Comparison of ENCODE assay signal across 21 cellular contexts in genomic region chr19:50796128-50796633, GRCh38. TPM values are rescaled to one million over a fixed set of nuclear protein-coding genes. Genes with fewer than 3 reads are reported as not detected.
A peak's percentile ranks its signal among the peaks of the same experiment; 100 is the strongest.
DNase-seq lines count a peak whose midpoint lies in the region; ATAC-seq and TF ChIP-seq lines count a peak whose summit lies in the region.
"Had no signal": no experiment of that assay in that cellular context is flagged by ENCODE, and none has a peak within 500 bp of the region (broad histone marks: within the 10 kb centered on the region; RNA-seq: fewer than 3 reads in every experiment).

No MANE protein-coding gene starts in this region.

- H3K27ac Mint-ChIP-seq in T-helper 17 cell (no peak overlapping the region), Calu3 (ENCODE audit: unreplicated experiment) (no peak overlapping the region), progenitor cell of endocrine pancreas (no peak overlapping the region), mesothelial cell of epicardium (no peak overlapping the region)
- H3K27ac Mint-ChIP-seq: activated CD4-positive, alpha-beta memory T cell treated with anti-CD3 and anti-CD28 coated beads, Interleukin-2, amount 10 ng/mL, durations not matched to agents 7 days and 5 days; activated naive CD8-positive, alpha-beta T cell; CD4-positive, CD25-positive, alpha-beta regulatory T cell; T-helper 1 cell treated with Interleukin-12 subunit alpha and Interleukin-12 subunit beta and Interleukin-4 antibody, amounts not matched to agents 30 μg/mL and 1 μg/mL, for 36 hours had no signal

- H3K27me3 Mint-ChIP-seq in T-helper 17 cell (no peaks in the 10 kb centered on the region), Calu3 (ENCODE audit: unreplicated experiment) (peaks cover 7% of the 10 kb centered on the region), progenitor cell of endocrine pancreas (peaks cover under 1% of the 10 kb centered on the region), mesothelial cell of epicardium (ENCODE audit: low read depth) (no peaks in the 10 kb centered on the region)
- H3K27me3 Mint-ChIP-seq: activated CD4-positive, alpha-beta memory T cell treated with anti-CD3 and anti-CD28 coated beads, Interleukin-2, amount 10 ng/mL, durations not matched to agents 7 days and 5 days; activated naive CD8-positive, alpha-beta T cell; CD4-positive, CD25-positive, alpha-beta regulatory T cell; naive thymus-derived CD4-positive, alpha-beta T cell had no signal

- intact Hi-C loops in Calu3 (cut with micrococcal nuclease; ENCODE audit: unreplicated experiment), result no loop called here

- H3K4me3 Mint-ChIP-seq in T-helper 17 cell, result no peak overlapping the region
- H3K4me3 Mint-ChIP-seq in Calu3 (ENCODE audit: low read depth, unreplicated experiment), result no peak overlapping the region
- no peak overlapping the region for H3K4me3 Mint-ChIP-seq in progenitor cell of endocrine pancreas (ENCODE audit: low read depth)
- H3K4me3 Mint-ChIP-seq in mesothelial cell of epicardium, result no peak overlapping the region
- H3K4me3 Mint-ChIP-seq: activated CD4-positive, alpha-beta memory T cell treated with anti-CD3 and anti-CD28 coated beads, Interleukin-2, amount 10 ng/mL, durations not matched to agents 7 days and 5 days; activated naive CD8-positive, alpha-beta T cell; naive thymus-derived CD4-positive, alpha-beta T cell; T-helper 1 cell treated with Interleukin-12 subunit alpha and Interleukin-12 subunit beta and Interleukin-4 antibody, amounts not matched to agents 30 μg/mL and 1 μg/mL, for 36 hours had no signal

- no peaks in the 10 kb centered on the region for H3K9me3 ChIP-seq in T-helper 17 cell (ENCODE audit: control insufficient read depth, low read length, poor library complexity, severe bottlenecking)
- H3K9me3 ChIP-seq: heart left ventricle, suprapubic skin had no signal

- H3K4me1 Mint-ChIP-seq in T-helper 17 cell, result peaks cover 10% of the 10 kb centered on the region
- peaks cover 14% of the 10 kb centered on the region for H3K4me1 Mint-ChIP-seq in Calu3 (ENCODE audit: low read depth, unreplicated experiment)
- peaks cover 6% of the 10 kb centered on the region for H3K4me1 Mint-ChIP-seq in progenitor cell of endocrine pancreas (ENCODE audit: low read depth)
- H3K4me1 Mint-ChIP-seq in mesothelial cell of epicardium, result peaks cover 8% of the 10 kb centered on the region

- no TSS peak for BruUV-seq in Calu3 (replicated peaks; lab: Mats Ljungman, UMichigan)

- TF ChIP-seq CTCF in Calu3 (IDR thresholded peaks at IDR 0.05; ENCODE audit: unreplicated experiment) (no peak), progenitor cell of endocrine pancreas (IDR thresholded peaks at IDR 0.05; ENCODE audit: unreplicated experiment) (no peak), mesothelial cell of epicardium (IDR thresholded peaks at IDR 0.05; ENCODE audit: unreplicated experiment) (no peak)

- no peaks in the 10 kb centered on the region for H3K36me3 Mint-ChIP-seq in T-helper 17 cell (ENCODE audit: low read depth)
- peaks cover 79% of the 10 kb centered on the region for H3K36me3 Mint-ChIP-seq in Calu3 (ENCODE audit: insufficient read depth, unreplicated experiment)
- peaks cover 5% of the 10 kb centered on the region for H3K36me3 Mint-ChIP-seq in progenitor cell of endocrine pancreas (ENCODE audit: insufficient read depth)
- H3K36me3 Mint-ChIP-seq in mesothelial cell of epicardium, result peaks cover 9% of the 10 kb centered on the region

- H3K9me3 Mint-ChIP-seq in Calu3 (ENCODE audit: low read depth, unreplicated experiment) (peaks cover 1% of the 10 kb centered on the region), progenitor cell of endocrine pancreas (ENCODE audit: low read depth) (peaks cover under 1% of the 10 kb centered on the region), mesothelial cell of epicardium (no peaks in the 10 kb centered on the region)
- H3K9me3 Mint-ChIP-seq: activated CD4-positive, alpha-beta memory T cell treated with anti-CD3 and anti-CD28 coated beads, Interleukin-2, amount 10 ng/mL, durations not matched to agents 7 days and 5 days; naive thymus-derived CD4-positive, alpha-beta T cell; T-helper 1 cell treated with Interleukin-12 subunit alpha and Interleukin-12 subunit beta and Interleukin-4 antibody, amounts not matched to agents 30 μg/mL and 1 μg/mL, for 36 hours had no signal

- CTCF ChIA-PET in Calu3 (lab: Charles Lee), result interaction anchor here (0.6 to 1.9 kb wide), 3 partner anchors 12 to 347 kb away, joined by 3 to 6 read pairs (median 3); no protein-coding TSS in a partner anchor

- ATAC-seq in T-helper 17 cell (peak; percentile 16), HG03457 (IDR thresholded peaks at IDR 0.05; ENCODE audit: unreplicated experiment) (no peak)
- ATAC-seq: heart left ventricle; left lobe of liver; naive thymus-derived CD4-positive, alpha-beta T cell; sciatic nerve had no signal

- DNase-seq in stimulated activated CD4-positive, alpha-beta T cell treated with anti-CD3 and anti-CD28 coated beads, Interleukin-4, amount 100 ng/mL, for 1 hour, result peak; percentile 29
- DNase-seq in stimulated activated CD4-positive, alpha-beta T cell treated with anti-CD3 and anti-CD28 coated beads, Interleukin-2, amount 100 ng/mL, for 48 hours, result no peak
- DNase-seq in HT1080 (ENCODE audit: low read depth) (peak; percentile 34), T-helper 17 cell (no peak), Calu3 (no peak), progenitor cell of endocrine pancreas (ENCODE audit: low spot score, unreplicated experiment) (no peak), mesothelial cell of epicardium (ENCODE audit: low spot score in 2 of 2, unreplicated experiment in 2 of 2) (no peak)
- DNase-seq: activated CD4-positive, alpha-beta memory T cell treated with anti-CD3 and anti-CD28 coated beads, Interleukin-2, amount 10 ng/mL, durations not matched to agents 7 days and 5 days; CD4-positive, CD25-positive, alpha-beta regulatory T cell; GM23248; heart left ventricle; naive thymus-derived CD4-positive, alpha-beta T cell; NCI-H1417 treated with DMSO at 0.1 percent for 48 hours had no signal

RNA-seq across cellular contexts. Expression of gene ACP4, which starts 6.0 kb away (rescaled TPM):
- total RNA-seq in HT1080 (2014; rRNA removed; shearing (Covaris generic)), result not detected in 2 replicates
- polyA plus RNA-seq in HT1080 (2015; cell fraction: cytosol; rRNA removed), result not detected in 2 replicates
- not detected in 2 replicates for polyA plus RNA-seq in HT1080 (2015; cell fraction: nucleus; rRNA removed)
- not detected for total RNA-seq in T-helper 17 cell
- total RNA-seq in Calu3 (2022), result not detected in 2 replicates
- total RNA-seq in progenitor cell of endocrine pancreas, result not detected in 2 replicates
- not detected in 3 replicates for total RNA-seq in mesothelial cell of epicardium
- total RNA-seq: activated CD4-positive, alpha-beta memory T cell treated with anti-CD3 and anti-CD28 coated beads, Interleukin-2, amount 10 ng/mL, durations not matched to agents 7 days and 5 days; CD4-positive, CD25-positive, alpha-beta regulatory T cell; chondrocyte; epithelial cell of proximal tubule; GM23248; heart left ventricle; left lobe of liver; naive thymus-derived CD4-positive, alpha-beta T cell; sciatic nerve had no signal
- polyA plus RNA-seq: CD4-positive, CD25-positive, alpha-beta regulatory T cell; GM23248; heart left ventricle; naive thymus-derived CD4-positive, alpha-beta T cell had no signal

RNA-seq across cellular contexts. Expression of gene GPR32, which starts 25.9 kb away (rescaled TPM):
- not detected in 2 replicates for total RNA-seq in HT1080 (2014; rRNA removed; shearing (Covaris generic))
- polyA plus RNA-seq in HT1080 (2015; cell fraction: cytosol; rRNA removed), result not detected in 2 replicates
- not detected in 2 replicates for polyA plus RNA-seq in HT1080 (2015; cell fraction: nucleus; rRNA removed)
- total RNA-seq in T-helper 17 cell (not detected), Calu3 (2022) (not detected in 2 replicates), progenitor cell of endocrine pancreas (not detected in 2 replicates), mesothelial cell of epicardium (not detected in 3 replicates)
- total RNA-seq: activated CD4-positive, alpha-beta memory T cell treated with anti-CD3 and anti-CD28 coated beads, Interleukin-2, amount 10 ng/mL, durations not matched to agents 7 days and 5 days; CD4-positive, CD25-positive, alpha-beta regulatory T cell; chondrocyte; epithelial cell of proximal tubule; GM23248; heart left ventricle; left lobe of liver; naive thymus-derived CD4-positive, alpha-beta T cell; sciatic nerve; suprapubic skin had no signal
- polyA plus RNA-seq: CD4-positive, CD25-positive, alpha-beta regulatory T cell; GM23248; heart left ventricle; naive thymus-derived CD4-positive, alpha-beta T cell had no signal

RNA-seq across cellular contexts. Expression of gene KLK1, which starts 27.4 kb away (rescaled TPM):
- not detected in 2 replicates for total RNA-seq in HT1080 (2014; rRNA removed; shearing (Covaris generic))
- polyA plus RNA-seq in HT1080 (2015; cell fraction: cytosol; rRNA removed), result not detected in 2 replicates
- polyA plus RNA-seq in HT1080 (2015; cell fraction: nucleus; rRNA removed), result 0.36 TPM in 1 of 2 replicates, not detected in the other
- total RNA-seq in T-helper 17 cell, result not detected
- not detected in 2 replicates for total RNA-seq in Calu3 (2022)
- not detected in 2 replicates for total RNA-seq in progenitor cell of endocrine pancreas
- total RNA-seq in mesothelial cell of epicardium, result 0.27 to 0.40 TPM in 2 of 3 replicates, not detected in the other
- total RNA-seq: chondrocyte, GM23248 had no signal
- polyA plus RNA-seq: GM23248; naive thymus-derived CD4-positive, alpha-beta T cell had no signal

RNA-seq across cellular contexts. Expression of gene KLK15, which starts 37.2 kb away (rescaled TPM):
- total RNA-seq in HT1080 (2014; rRNA removed; shearing (Covaris generic)), result not detected in 2 replicates
- not detected in 2 replicates for polyA plus RNA-seq in HT1080 (2015; cell fraction: cytosol; rRNA removed)
- not detected in 2 replicates for polyA plus RNA-seq in HT1080 (2015; cell fraction: nucleus; rRNA removed)
- not detected for total RNA-seq in T-helper 17 cell
- not detected in 2 replicates for total RNA-seq in Calu3 (2022)
- total RNA-seq in progenitor cell of endocrine pancreas, result not detected in 2 replicates
- total RNA-seq in mesothelial cell of epicardium, result not detected in 3 replicates
- total RNA-seq: activated CD4-positive, alpha-beta memory T cell treated with anti-CD3 and anti-CD28 coated beads, Interleukin-2, amount 10 ng/mL, durations not matched to agents 7 days and 5 days; CD4-positive, CD25-positive, alpha-beta regulatory T cell; chondrocyte; epithelial cell of proximal tubule; GM23248; heart left ventricle; left lobe of liver; naive thymus-derived CD4-positive, alpha-beta T cell; sciatic nerve; suprapubic skin had no signal
- polyA plus RNA-seq: CD4-positive, CD25-positive, alpha-beta regulatory T cell; GM23248; heart left ventricle; naive thymus-derived CD4-positive, alpha-beta T cell had no signal

RNA-seq across cellular contexts. Expression of gene KLK3, which starts 58.5 kb away (rescaled TPM):
- total RNA-seq in HT1080 (2014; rRNA removed; shearing (Covaris generic)), result not detected in 2 replicates
- polyA plus RNA-seq in HT1080 (2015; cell fraction: cytosol; rRNA removed), result not detected in 2 replicates
- polyA plus RNA-seq in HT1080 (2015; cell fraction: nucleus; rRNA removed), result not detected in 2 replicates
- total RNA-seq in T-helper 17 cell, result not detected
- not detected in 2 replicates for total RNA-seq in Calu3 (2022)
- not detected in 2 replicates for total RNA-seq in progenitor cell of endocrine pancreas
- not detected in 3 replicates for total RNA-seq in mesothelial cell of epicardium
- total RNA-seq: activated CD4-positive, alpha-beta memory T cell treated with anti-CD3 and anti-CD28 coated beads, Interleukin-2, amount 10 ng/mL, durations not matched to agents 7 days and 5 days; CD4-positive, CD25-positive, alpha-beta regulatory T cell; chondrocyte; epithelial cell of proximal tubule; GM23248; heart left ventricle; left lobe of liver; naive thymus-derived CD4-positive, alpha-beta T cell; sciatic nerve had no signal
- polyA plus RNA-seq: CD4-positive, CD25-positive, alpha-beta regulatory T cell; GM23248; heart left ventricle; naive thymus-derived CD4-positive, alpha-beta T cell had no signal

Comparison
In these comparisons a context has a peak if more than half of its experiments do, and no peak if none do; other contexts are left out.
1. DNase-seq: peak in stimulated activated CD4-positive, alpha-beta T cell treated with anti-CD3 and anti-CD28 coated beads, Interleukin-4, amount 100 ng/mL, for 1 hour (single experiment) and HT1080 (single experiment); none in stimulated activated CD4-positive, alpha-beta T cell treated with anti-CD3 and anti-CD28 coated beads, Interleukin-2, amount 100 ng/mL, for 48 hours (0 of 2), T-helper 17 cell (0 of 3), Calu3 (single experiment), progenitor cell of endocrine pancreas (single experiment) and mesothelial cell of epicardium (0 of 2).